Comparison of ENCODE assay signal across 26 cellular contexts in genomic region chr7:77450054-77450453, GRCh38. TPM values are rescaled to one million over a fixed set of nuclear protein-coding genes. Genes with fewer than 3 reads are reported as not detected.
A peak's percentile ranks its signal among the peaks of the same experiment; 100 is the strongest.
DNase-seq lines count a peak whose midpoint lies in the region; ATAC-seq and TF ChIP-seq lines count a peak whose summit lies in the region.
"Had no signal": no experiment of that assay in that cellular context is flagged by ENCODE, and none has a peak within 500 bp of the region (broad histone marks: within the 10 kb centered on the region; RNA-seq: fewer than 3 reads in every experiment).

No MANE protein-coding gene starts in this region.

- H3K9me3 Mint-ChIP-seq in activated T-helper 17 cell treated with anti-CD3 and anti-CD28 coated beads, Interleukin-2, amount 50 U/mL, for 72 hours = peaks cover 2% of the 10 kb centered on the region
- H3K9me3 Mint-ChIP-seq: activated T-cell treated with anti-CD3 and anti-CD28 coated beads, Interleukin-2, amount 50 U/mL, for 4 hours; memory B cell had no signal

- H3K36me3 ChIP-seq in upper lobe of left lung = no peaks in the 10 kb centered on the region
- H3K36me3 ChIP-seq: BLaER1, HAP-1, upper lobe of right lung had no signal

- ATAC-seq in SK-N-SH treated with all-trans-retinoic acid at 6 μM for 48 hours (peak; percentile 67), GM21528 (IDR thresholded peaks at IDR 0.05; ENCODE audit: low FRiP score, unreplicated experiment) (no peak), upper lobe of left lung (ENCODE audit: low FRiP score in 2 of 2) (no peak)
- ATAC-seq in activated T-helper 17 cell treated with anti-CD3 and anti-CD28 coated beads, Interleukin-2, amount 50 U/mL, for 72 hours (replicated peaks) = no peak
- ATAC-seq: activated T-cell treated with anti-CD3 and anti-CD28 coated beads, Interleukin-2, amount 50 U/mL, for 4 hours; GM12878; left colon; psoas muscle; upper lobe of right lung had no signal

- TF ChIP-seq CTCF in foreskin fibroblast (IDR thresholded peaks at IDR 0.05; ENCODE audit: low read depth, low read length) (no peak), upper lobe of left lung (IDR thresholded peaks at IDR 0.05) (no peak)

- no peaks in the 10 kb centered on the region for H3K27me3 Mint-ChIP-seq in activated T-helper 17 cell treated with anti-CD3 and anti-CD28 coated beads, Interleukin-2, amount 50 U/mL, for 72 hours
- H3K27me3 Mint-ChIP-seq: memory B cell had no signal

- H3K4me1 Mint-ChIP-seq in activated T-helper 17 cell treated with anti-CD3 and anti-CD28 coated beads, Interleukin-2, amount 50 U/mL, for 72 hours = peaks cover 10% of the 10 kb centered on the region

- no peaks in the 10 kb centered on the region for H3K36me3 Mint-ChIP-seq in activated T-helper 17 cell treated with anti-CD3 and anti-CD28 coated beads, Interleukin-2, amount 50 U/mL, for 72 hours (ENCODE audit: low read depth)
- H3K36me3 Mint-ChIP-seq: memory B cell had no signal

- no peak for TF ChIP-seq EP300 in upper lobe of left lung (IDR thresholded peaks at IDR 0.05)

- no peak overlapping the region for H3K4me3 Mint-ChIP-seq in activated T-helper 17 cell treated with anti-CD3 and anti-CD28 coated beads, Interleukin-2, amount 50 U/mL, for 72 hours
- H3K4me3 Mint-ChIP-seq: activated T-cell treated with anti-CD3 and anti-CD28 coated beads, Interleukin-2, amount 50 U/mL, for 4 hours; memory B cell had no signal

- peaks cover 8 to 24% (median 13%) of the 10 kb centered on the region in 4 donors for H3K4me1 ChIP-seq in upper lobe of left lung
- H3K4me1 ChIP-seq: BLaER1, HAP-1, psoas muscle had no signal

- DNase-seq in A172 (ENCODE audit: low spot score) (peak; percentile 55), HCEC 1CT (peak; percentile 55), foreskin fibroblast (peak; percentile 49 to 63), upper lobe of left lung (no peak)
- no peak for DNase-seq in stimulated activated CD4-positive, alpha-beta T cell treated with anti-CD3 and anti-CD28 coated beads, Interleukin-12 subunit alpha, Interleukin-12 subunit beta, amount 100 ng/mL, for 4 hours
- DNase-seq: activated CD4-positive, CD25-positive, alpha-beta regulatory T cell treated with anti-CD3 and anti-CD28 coated beads, Interleukin-2, amount 50 U/mL, for 72 hours; activated naive CD4-positive, alpha-beta T cell; activated T-cell treated with anti-CD3 and anti-CD28 coated beads, Interleukin-2, amount 50 U/mL, for 4 hours; cortex of kidney; DMS53; glutamatergic neuron; left colon; NCI-H1092; NCI-H1930; NCI-H748 treated with DMSO at 0.1 percent for 48 hours; psoas muscle; upper lobe of right lung had no signal

- no peaks in the 10 kb centered on the region for H3K27me3 ChIP-seq in upper lobe of left lung
- H3K27me3 ChIP-seq: BLaER1, upper lobe of right lung had no signal

- TF ChIP-seq POLR2A in upper lobe of left lung (IDR thresholded peaks at IDR 0.05) = no peak

- no peak overlapping the region for H3K27ac ChIP-seq in upper lobe of left lung
- H3K27ac ChIP-seq: 22Rv1, BLaER1, HL-60, psoas muscle, upper lobe of right lung had no signal

- H3K4me3 ChIP-seq in foreskin fibroblast (ENCODE audit: low read depth in 1 of 2, low read length in 2 of 2) (no peak overlapping the region), upper lobe of left lung (no peak overlapping the region)
- H3K4me3 ChIP-seq: BLaER1, GM12878, HAP-1, psoas muscle, upper lobe of right lung had no signal

- H3K9me3 ChIP-seq in upper lobe of left lung = no peaks in the 10 kb centered on the region
- H3K9me3 ChIP-seq: BLaER1, HAP-1, psoas muscle, upper lobe of right lung had no signal

- no peak overlapping the region for H3K27ac Mint-ChIP-seq in activated T-helper 17 cell treated with anti-CD3 and anti-CD28 coated beads, Interleukin-2, amount 50 U/mL, for 72 hours
- H3K27ac Mint-ChIP-seq: memory B cell had no signal

- WGBS in upper lobe of left lung, 2 donors = 71 to 74% methylated on average over 1 of the region's 1 CpG

TF ChIP-seq in SK-N-SH treated with all-trans-retinoic acid at 6 μM for 48 hours, 23 proteins besides CTCF, POLR2A, EP300 and RAD21:
- TF ChIP-seq ISL1 (CRISPR knock-in tag; IDR thresholded peaks at IDR 0.05) (peak; percentile 82), GLIS3 (CRISPR knock-in tag; IDR thresholded peaks at IDR 0.05) (no peak)

RNA-seq across cellular contexts. Expression of gene GSAP, which starts 33.9 kb away (rescaled TPM):
- total RNA-seq in A172 (2014; rRNA removed; shearing (Covaris generic)) = 9.6 and 13.7 TPM in 2 replicates
- total RNA-seq in activated T-helper 17 cell treated with anti-CD3 and anti-CD28 coated beads, Interleukin-2, amount 50 U/mL, for 72 hours = 1 to 10 TPM; 1.1 to 2.9 TPM
- 100 to 1,000 TPM in 2 of 6 donors, 10 to 100 TPM in 4; 44.0 to 160 (median 73.8) TPM for total RNA-seq in upper lobe of left lung

Comparison
In these comparisons a context has a peak if more than half of its experiments do, and no peak if none do; other contexts are left out.
1. DNase-seq: peak in A172 (single experiment), HCEC 1CT (single experiment) and foreskin fibroblast (2 of 2); none in stimulated activated CD4-positive, alpha-beta T cell treated with anti-CD3 and anti-CD28 coated beads, Interleukin-12 subunit alpha, Interleukin-12 subunit beta, amount 100 ng/mL, for 4 hours (single experiment) and upper lobe of left lung (0 of 2).